In the genomic region with DNA sequence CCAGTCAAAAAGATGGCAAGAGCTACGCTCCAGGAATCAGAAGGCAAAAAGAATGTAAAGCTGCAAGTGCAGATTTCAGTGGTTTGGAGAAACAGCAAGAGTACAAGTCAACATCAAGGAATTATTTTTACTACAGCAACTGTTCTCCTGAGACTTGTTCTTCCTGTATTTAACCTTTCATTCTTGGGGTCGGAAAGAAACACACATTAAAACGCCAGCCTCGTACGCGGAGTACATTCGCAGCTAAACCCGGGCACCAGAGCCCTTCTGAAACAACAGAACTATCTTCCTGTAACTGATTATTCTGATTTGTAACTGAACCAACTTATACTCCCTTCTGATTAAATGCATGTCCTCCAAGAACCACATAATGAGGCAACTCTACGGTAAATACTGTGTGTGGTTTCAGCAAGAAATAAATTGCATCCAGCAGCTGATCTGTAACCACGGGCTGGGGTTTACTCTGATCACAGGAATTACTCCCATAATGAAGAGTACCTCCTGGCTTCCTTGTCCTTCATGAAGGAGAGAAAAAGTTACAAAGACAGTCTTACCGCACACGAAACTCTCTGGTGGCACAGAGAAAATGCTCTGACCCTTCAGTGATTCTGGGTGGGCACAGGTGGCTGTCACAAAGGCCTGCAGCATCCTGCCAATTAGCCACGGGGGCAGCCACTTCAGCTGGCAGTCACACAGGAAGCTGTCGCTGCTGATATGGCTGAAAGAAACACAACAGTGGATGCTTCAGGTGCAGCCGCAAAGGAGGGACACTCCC, we compare ENCODE assay signal across 9 cellular contexts.
A peak's percentile ranks its signal among the peaks of the same experiment; 100 is the strongest.
DNase-seq lines count a peak whose midpoint lies in the region; ATAC-seq and TF ChIP-seq lines count a peak whose summit lies in the region.
"Had no signal": no experiment of that assay in that cellular context is flagged by ENCODE, and none has a peak within 500 bp of the region (broad histone marks: within the 10 kb centered on the region; RNA-seq: fewer than 3 reads in every experiment).

No MANE protein-coding gene starts in this region.

- BruUV-seq in PC-3 (replicated peaks; lab: Mats Ljungman, UMichigan) = no TSS peak

- intact Hi-C loops in heart right ventricle (cut with DNase I) (no loop called here), PC-3 (cut with micrococcal nuclease) (no loop called here)

- H3K9ac ChIP-seq in stomach smooth muscle (ENCODE audit: low read length in 2 of 2) (peak overlapping the region in 1 of 2 donors; percentile 16), PC-3 (ENCODE audit: low read length) (no peak overlapping the region)

- H3K36me3 ChIP-seq in heart right ventricle (peaks cover 0 to 96% (median 28%) of the 10 kb centered on the region in 9 donors), stomach smooth muscle (ENCODE audit: control insufficient read depth in 2 of 2, insufficient read depth in 2 of 2, low read length in 2 of 2) (peaks cover 49 to 55% of the 10 kb centered on the region in 2 donors), PC-3 (ENCODE audit: low read depth, low read length) (no peaks in the 10 kb centered on the region)

- H3K9me3 ChIP-seq in heart right ventricle = no peaks in the 10 kb centered on the region
- no peaks in the 10 kb centered on the region for H3K9me3 ChIP-seq in stomach smooth muscle (ENCODE audit: control insufficient read depth in 2 of 2, low read length in 2 of 2)
- H3K9me3 ChIP-seq in PC-3 (ENCODE audit: low read length) = no peaks in the 10 kb centered on the region
- H3K9me3 ChIP-seq: A549 had no signal

- H3K27me3 ChIP-seq in heart right ventricle = no peaks in the 10 kb centered on the region
- H3K27me3 ChIP-seq in stomach smooth muscle (ENCODE audit: control insufficient read depth in 1 of 2, insufficient read depth in 2 of 2, low read length in 2 of 2) = no peaks in the 10 kb centered on the region
- no peaks in the 10 kb centered on the region for H3K27me3 ChIP-seq in PC-3 (ENCODE audit: low read length)

- POLR2A ChIA-PET in PC-3 (lab: Charles Lee; ENCODE audit: unreplicated experiment) = no interaction called here

- H3K4me3 ChIP-seq in heart right ventricle = peak overlapping the region in 1 of 10 donors; percentile 16
- peak overlapping the region in 1 of 2 donors; percentile 9 for H3K4me3 ChIP-seq in stomach smooth muscle (ENCODE audit: low read length in 2 of 2)
- H3K4me3 ChIP-seq in PC-3 (ENCODE audit: low read length) = no peak overlapping the region
- H3K4me3 ChIP-seq: A549 had no signal

- no peak overlapping the region for H3K4me2 ChIP-seq in PC-3 (ENCODE audit: low read length)
- H3K4me2 ChIP-seq: A549 had no signal

- H3K27me3 Mint-ChIP-seq in activated T-cell treated with anti-CD3 and anti-CD28 coated beads, Interleukin-2, amount 50 U/mL, for 24 hours = no peaks in the 10 kb centered on the region

- H3K4me3 Mint-ChIP-seq in activated T-cell treated with anti-CD3 and anti-CD28 coated beads, Interleukin-2, amount 50 U/mL, for 24 hours = peak overlapping the region; percentile 58

- peaks cover 98% of the 10 kb centered on the region for H3K36me3 Mint-ChIP-seq in activated T-cell treated with anti-CD3 and anti-CD28 coated beads, Interleukin-2, amount 50 U/mL, for 24 hours (ENCODE audit: low read depth)

- DNase-seq in NCI-H1105 treated with DMSO at 0.1 percent for 48 hours (lab: John Stamatoyannopoulos, UW) = peak; percentile 22
- DNase-seq in NCI-H1105 (lab: John Stamatoyannopoulos, UW) = no peak
- DNase-seq in activated T-cell treated with anti-CD3 and anti-CD28 coated beads, Interleukin-2, amount 50 U/mL, for 24 hours = peak; percentile 48
- DNase-seq in heart right ventricle = no peak
- DNase-seq in KG1 (lab: John Stamatoyannopoulos, UW) = no peak
- no peak for DNase-seq in PC-3

- TF ChIP-seq CTCF in heart right ventricle (IDR thresholded peaks at IDR 0.05) (no peak), PC-3 (conservative IDR thresholded peaks at IDR 0.05; ENCODE audit: low read depth, low read length) (no peak)

- no peaks in the 10 kb centered on the region for H3K9me3 Mint-ChIP-seq in activated T-cell treated with anti-CD3 and anti-CD28 coated beads, Interleukin-2, amount 50 U/mL, for 24 hours

- no peaks in the 10 kb centered on the region for H3K79me2 ChIP-seq in PC-3 (ENCODE audit: low read length)

- no peaks in the 10 kb centered on the region for H3K9me2 ChIP-seq in PC-3 (replicated peaks; ENCODE audit: low read length)

- CTCF ChIA-PET in PC-3 (lab: Charles Lee) = no interaction called here

- peaks cover 5 to 57% (median 34%) of the 10 kb centered on the region in 9 donors for H3K4me1 ChIP-seq in heart right ventricle
- peaks cover 53% of the 10 kb centered on the region for H3K4me1 ChIP-seq in stomach smooth muscle (ENCODE audit: control insufficient read depth, insufficient read depth, low read length)
- H3K4me1 ChIP-seq in PC-3 (ENCODE audit: insufficient read depth, low read length) = no peaks in the 10 kb centered on the region
- H3K4me1 ChIP-seq: A549 had no signal

- no peaks in the 10 kb centered on the region for H4K20me1 ChIP-seq in PC-3 (ENCODE audit: low read length)

- H3F3A ChIP-seq in PC-3 (ENCODE audit: low read length, unreplicated experiment) = no peaks in the 10 kb centered on the region

- ATAC-seq in HG03354 (IDR thresholded peaks at IDR 0.05; ENCODE audit: poor library complexity, severe bottlenecking, unreplicated experiment) (peak; percentile 95), heart right ventricle (peak in 5 of 8 donors; percentile 32 to 50 (median 46)), PC-3 (no peak)
- ATAC-seq: A549 had no signal

- H3K27ac ChIP-seq in heart right ventricle (peak overlapping the region in 8 of 10 donors; percentile 23 to 73 (median 52)), stomach smooth muscle (ENCODE audit: low read length) (peak overlapping the region; percentile 64), PC-3 (ENCODE audit: low read length) (no peak overlapping the region)
- H3K27ac ChIP-seq: A549 had no signal

- 50 to 54% methylated on average over 15 of the region's 15 CpGs for WGBS in heart right ventricle, 2 donors

- peaks cover 58% of the 10 kb centered on the region for H3K4me1 Mint-ChIP-seq in activated T-cell treated with anti-CD3 and anti-CD28 coated beads, Interleukin-2, amount 50 U/mL, for 24 hours (ENCODE audit: low read depth)

- H3K27ac Mint-ChIP-seq in activated T-cell treated with anti-CD3 and anti-CD28 coated beads, Interleukin-2, amount 50 U/mL, for 24 hours = peak overlapping the region; percentile 91

- H2AFZ ChIP-seq in PC-3 (ENCODE audit: low read length) = no peak overlapping the region

Comparison
In these comparisons a context has a peak if more than half of its experiments do, and no peak if none do; other contexts are left out.
1. DNase-seq: peak in NCI-H1105 treated with DMSO at 0.1 percent for 48 hours (single experiment) and activated T-cell treated with anti-CD3 and anti-CD28 coated beads, Interleukin-2, amount 50 U/mL, for 24 hours (single experiment); none in NCI-H1105 (single experiment), heart right ventricle (0 of 2), KG1 (single experiment) and PC-3 (single experiment).